In the genomic region with DNA sequence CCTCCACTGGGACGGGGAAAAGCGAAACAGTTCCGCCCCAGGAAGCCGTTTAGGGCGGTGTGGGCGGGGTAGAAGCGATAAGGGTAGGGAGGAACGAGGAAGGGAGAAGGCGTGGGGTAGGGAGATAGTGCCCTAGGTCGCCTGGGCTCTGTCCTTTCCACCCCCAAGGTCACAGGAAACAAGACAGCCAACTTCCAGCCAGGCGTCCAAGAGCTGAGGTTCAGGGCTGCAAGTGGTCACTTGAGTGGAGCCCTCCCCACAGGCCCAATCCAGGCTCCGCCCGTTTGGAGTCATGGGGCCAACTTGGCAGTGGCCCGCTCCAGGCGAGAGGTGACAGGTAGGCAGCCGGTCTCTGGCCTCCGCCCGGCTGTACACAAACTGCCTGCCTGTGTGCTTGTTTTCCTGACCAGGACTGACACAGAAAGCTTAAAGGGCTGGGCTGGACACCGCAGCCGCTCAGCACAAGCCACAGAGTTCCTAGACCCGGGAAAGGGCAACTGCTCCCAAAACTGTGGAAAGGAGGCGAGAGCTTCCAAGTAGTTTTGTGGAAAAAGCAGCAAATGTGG, we compare ENCODE assay signal across 8 cellular contexts. TPM values are rescaled to one million over a fixed set of nuclear protein-coding genes. Genes with fewer than 3 reads are reported as not detected.
DNase-seq lines count a peak whose midpoint lies in the region; ATAC-seq, FAIRE-seq and TF ChIP-seq lines count a peak whose summit lies in the region.

A gene with protein sequence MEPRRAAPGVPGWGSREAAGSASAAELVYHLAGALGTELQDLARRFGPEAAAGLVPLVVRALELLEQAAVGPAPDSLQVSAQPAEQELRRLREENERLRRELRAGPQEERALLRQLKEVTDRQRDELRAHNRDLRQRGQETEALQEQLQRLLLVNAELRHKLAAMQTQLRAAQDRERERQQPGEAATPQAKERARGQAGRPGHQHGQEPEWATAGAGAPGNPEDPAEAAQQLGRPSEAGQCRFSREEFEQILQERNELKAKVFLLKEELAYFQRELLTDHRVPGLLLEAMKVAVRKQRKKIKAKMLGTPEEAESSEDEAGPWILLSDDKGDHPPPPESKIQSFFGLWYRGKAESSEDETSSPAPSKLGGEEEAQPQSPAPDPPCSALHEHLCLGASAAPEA (minus strand): TSS at position 23 of the 566 bp plus-strand sequence. CDS start 62 bp downstream, outside the sequence.

- ATAC-seq in HG02678 (IDR thresholded peaks at IDR 0.05; ENCODE audit: unreplicated experiment) = peak; percentile 4
- ATAC-seq in GM18873 (IDR thresholded peaks at IDR 0.05; ENCODE audit: low FRiP score, unreplicated experiment) = no peak

- no peak within 1 kb of the TSS for H2BK15ac ChIP-seq in H1 (ENCODE audit: low read length)
- peak within 1 kb of the TSS; percentile 6 for H2BK15ac ChIP-seq in mesenchymal stem cell (ENCODE audit: low read depth, poor library complexity, severe bottlenecking)

- no peak for TF ChIP-seq EP300 in H1 (IDR thresholded peaks at IDR 0.05; ENCODE audit: borderline replicate concordance in 1 of 2, low read depth in 2 of 2, low read length in 2 of 2)

- peaks cover 43% of the 10 kb centered on the region for H3K36me3 ChIP-seq in CD4-positive, alpha-beta memory T cell (ENCODE audit: insufficient read depth, low read length)
- H3K36me3 ChIP-seq in SJCRH30 (peaks cover 33% of the 10 kb centered on the region), H1 (ENCODE audit: control insufficient read depth in 2 of 4, insufficient read depth in 4 of 4, low read length in 3 of 4) (peaks cover 33 to 44% (median 42%) of the 10 kb centered on the region in 4 experiments), mesenchymal stem cell (ENCODE audit: control insufficient read depth in 1 of 2, insufficient read depth in 2 of 2, low read depth in 1 of 2, low read length in 2 of 2) (peaks cover 55 to 58% of the 10 kb centered on the region in 2 experiments), tibial artery (peaks cover 45 to 51% (median 45%) of the 10 kb centered on the region in 3 donors)

- H3K4me1 Mint-ChIP-seq in CD4-positive, alpha-beta memory T cell = peaks cover 2 to 16% (median 8%) of the 10 kb centered on the region in 4 donors

- DNase-seq in CD4-positive, alpha-beta memory T cell = peak in 2 of 5 donors; percentile 32 to 40
- no peak for DNase-seq in SJCRH30
- DNase-seq in H1 (ENCODE audit: low read depth in 1 of 2, low spot score in 2 of 2) = peak in 1 of 2 experiments; percentile 70
- no peak for DNase-seq in mesenchymal stem cell
- peak; percentile 74 to 92 for DNase-seq in tibial artery
- no peak for DNase-seq in activated CD8-positive, alpha-beta memory T cell treated with anti-CD3 and anti-CD28 coated beads for 24 hours

- H3K79me1 ChIP-seq in H1 (ENCODE audit: low read depth, low read length) = no peaks in the 10 kb centered on the region
- H3K79me1 ChIP-seq in mesenchymal stem cell (replicated peaks; ENCODE audit: low read length, poor library complexity, severe bottlenecking) = peaks cover 6% of the 10 kb centered on the region

- H3K56ac ChIP-seq in H1 (replicated peaks; ENCODE audit: insufficient read length, low read depth, low read length) = no peak within 1 kb of the TSS

- peaks cover 27 to 39% of the 10 kb centered on the region in 2 donors for H3K36me3 Mint-ChIP-seq in CD4-positive, alpha-beta memory T cell

- H4K5ac ChIP-seq in H1 (ENCODE audit: insufficient read length, low read depth, low read length) = peak within 1 kb of the TSS; percentile 62

- no peaks in the 10 kb centered on the region for H3K9me3 Mint-ChIP-seq in CD4-positive, alpha-beta memory T cell

- H3K14ac ChIP-seq in H1 (ENCODE audit: insufficient read length) (no peak within 1 kb of the TSS), mesenchymal stem cell (ENCODE audit: low read length in 2 of 2) (peak within 1 kb of the TSS in 1 of 2 experiments; percentile 92)

- peaks cover 17% of the 10 kb centered on the region for H3K4me1 ChIP-seq in CD4-positive, alpha-beta memory T cell (ENCODE audit: insufficient read depth, low read length)
- H3K4me1 ChIP-seq in SJCRH30 = no peaks in the 10 kb centered on the region
- H3K4me1 ChIP-seq in H1 (replicated peaks in 1 of 4; ENCODE audit: control insufficient read depth in 3 of 4, insufficient read depth in 4 of 4, low read length in 3 of 4) = peaks cover 0 to 31% (median 20%) of the 10 kb centered on the region in 4 experiments; a peak in 6 of 7 replicates
- peaks cover 37% of the 10 kb centered on the region for H3K4me1 ChIP-seq in mesenchymal stem cell (ENCODE audit: control insufficient read depth, insufficient read depth, low read depth, low read length)
- H3K4me1 ChIP-seq in tibial artery = peaks cover 0 to 34% (median 26%) of the 10 kb centered on the region in 4 donors

- no peak for TF ChIP-seq POLR2A in H1 (IDR thresholded peaks at IDR 0.05; ENCODE audit: control extremely low read depth in 1 of 2, low read depth in 2 of 2, low read length in 2 of 2)

- H3K18ac ChIP-seq in H1 (ENCODE audit: extremely low read depth, low read length) (peak within 1 kb of the TSS; percentile 78; the same call in 1 of the 2 replicates), mesenchymal stem cell (ENCODE audit: low read depth in 1 of 2, low read length in 2 of 2) (peak within 1 kb of the TSS; percentile 43 to 87)

- no peaks in the 10 kb centered on the region for H3K79me2 ChIP-seq in H1 (ENCODE audit: control insufficient read depth in 1 of 2, insufficient read depth in 2 of 2, low read length in 2 of 2)

- H4K8ac ChIP-seq in H1 (ENCODE audit: extremely low read depth, insufficient read depth, low read length) = 0 out of 2 replicates have a peak within 1 kb of the TSS, but pooled peaks have one; percentile 16
- peak within 1 kb of the TSS; percentile 46 for H4K8ac ChIP-seq in mesenchymal stem cell (ENCODE audit: low read length)

- FAIRE-seq in H1 (lab: Jason Lieb, UNC) = no peak

- no peaks in the 10 kb centered on the region for H3K27me3 ChIP-seq in CD4-positive, alpha-beta memory T cell (ENCODE audit: insufficient read depth, low read length)
- no peaks in the 10 kb centered on the region for H3K27me3 ChIP-seq in SJCRH30
- peaks cover 0 to 6% (median 2%) of the 10 kb centered on the region in 4 experiments; a peak in 3 of 7 replicates for H3K27me3 ChIP-seq in H1 (replicated peaks in 1 of 4; ENCODE audit: control insufficient read depth in 3 of 4, extremely low read depth in 1 of 4, insufficient read depth in 3 of 4, low read length in 3 of 4)
- no peaks in the 10 kb centered on the region for H3K27me3 ChIP-seq in mesenchymal stem cell (ENCODE audit: control insufficient read depth in 1 of 2, insufficient read depth in 1 of 2, low read length in 2 of 2)
- no peaks in the 10 kb centered on the region for H3K27me3 ChIP-seq in tibial artery

- H3K4ac ChIP-seq in H1 (replicated peaks; ENCODE audit: insufficient read length, low read depth, low read length) (no peak within 1 kb of the TSS), mesenchymal stem cell (ENCODE audit: low read depth in 1 of 2, low read length in 2 of 2) (peak within 1 kb of the TSS in 1 of 2 experiments; percentile 93)

- H3K9ac ChIP-seq in H1 (replicated peaks in 1 of 4; ENCODE audit: extremely low read depth in 1 of 4, low read depth in 3 of 4, low read length in 3 of 4) = peak within 1 kb of the TSS in 1 of 4 experiments; percentile 13; a peak in 1 of 7 replicates
- H3K9ac ChIP-seq in mesenchymal stem cell (ENCODE audit: low read length) = peak within 1 kb of the TSS; percentile 86

- no peak within 1 kb of the TSS for H4K91ac ChIP-seq in H1 (replicated peaks; ENCODE audit: insufficient read length, low read length)
- peak within 1 kb of the TSS; percentile 45 for H4K91ac ChIP-seq in mesenchymal stem cell (ENCODE audit: low read length)

- H3K4me3 Mint-ChIP-seq in CD4-positive, alpha-beta memory T cell = peak within 1 kb of the TSS; percentile 61 to 78 (median 68)

- POLR2A ChIA-PET in CD4-positive, alpha-beta memory T cell (lab: Charles Lee; ENCODE audit: partially characterized antibody) = interaction anchor here (0.6 to 3.5 kb wide), 19 partner anchors 10 to 686 kb away, joined by 3 to 36 read pairs (median 5); a partner anchor contains a TSS
- POLR2A ChIA-PET in H1 (lab: Charles Lee; ENCODE audit: partially characterized antibody) = interaction anchor here (1.0 to 6.5 kb wide), 9 partner anchors 14 to 166 kb away, joined by 3 to 65 read pairs (median 6); a partner anchor contains a TSS

- CTCF ChIA-PET in CD4-positive, alpha-beta memory T cell (lab: Charles Lee; ENCODE audit: partially characterized antibody) = interaction anchor here (1.0 to 2.9 kb wide), 18 partner anchors 9 to 397 kb away, joined by 3 to 16 read pairs (median 4); no protein-coding TSS in a partner anchor
- CTCF ChIA-PET in H1 (lab: Charles Lee; ENCODE audit: partially characterized antibody) = interaction anchor here (0.6 to 3.0 kb wide), 13 partner anchors 9 to 216 kb away, joined by 3 to 18 read pairs (median 6); no protein-coding TSS in a partner anchor

- H3K9me3 ChIP-seq in CD4-positive, alpha-beta memory T cell (ENCODE audit: control insufficient read depth in 1 of 2, low read length in 2 of 2) = no peaks in the 10 kb centered on the region
- no peaks in the 10 kb centered on the region for H3K9me3 ChIP-seq in SJCRH30 (replicated peaks)
- no peaks in the 10 kb centered on the region for H3K9me3 ChIP-seq in H1 (ENCODE audit: insufficient read depth in 2 of 2, low read depth in 1 of 2, low read length in 1 of 2)
- H3K9me3 ChIP-seq in mesenchymal stem cell (ENCODE audit: control insufficient read depth, low read length) = no peaks in the 10 kb centered on the region
- H3K9me3 ChIP-seq in tibial artery = no peaks in the 10 kb centered on the region

- no peak for TF ChIP-seq CTCF in H1 (IDR thresholded peaks at IDR 0.05; ENCODE audit: control extremely low read depth in 1 of 3, insufficient read depth in 1 of 3, low read depth in 1 of 3, low read length in 3 of 3)
- TF ChIP-seq CTCF in tibial artery (IDR thresholded peaks at IDR 0.05) = no peak

- H3K4me2 ChIP-seq in H1 (ENCODE audit: insufficient read depth in 1 of 2, low read depth in 2 of 2, low read length in 2 of 2) (peak within 1 kb of the TSS; percentile 92 to 94), mesenchymal stem cell (ENCODE audit: low read length, poor library complexity, severe bottlenecking) (peak within 1 kb of the TSS; percentile 89)

- peak within 1 kb of the TSS; percentile 71 for H2BK5ac ChIP-seq in H1 (ENCODE audit: low read depth, low read length)
- no peak within 1 kb of the TSS for H2BK5ac ChIP-seq in mesenchymal stem cell (ENCODE audit: low read depth, low read length, poor library complexity, severe bottlenecking)

- H3K4me3 ChIP-seq in CD4-positive, alpha-beta memory T cell (ENCODE audit: low read length in 2 of 2) = peak within 1 kb of the TSS in 1 of 2 donors; percentile 63
- H3K4me3 ChIP-seq in SJCRH30 (peak within 1 kb of the TSS; percentile 52), H1 (ENCODE audit: extremely low read depth in 1 of 4, insufficient read depth in 2 of 4, low read depth in 3 of 4, low read length in 4 of 4) (peak within 1 kb of the TSS; percentile 37 to 77 (median 59)), mesenchymal stem cell (ENCODE audit: insufficient read depth in 1 of 2, low read depth in 1 of 2, low read length in 2 of 2) (peak within 1 kb of the TSS; percentile 71 to 80), tibial artery (peak within 1 kb of the TSS; percentile 75 to 78)

- no peak within 1 kb of the TSS for H2BK20ac ChIP-seq in H1 (ENCODE audit: low read length)

- peaks cover 7% of the 10 kb centered on the region; the same call in 1 of the 2 replicates for H3K23me2 ChIP-seq in H1 (ENCODE audit: low read depth, low read length)

- H3K27me3 Mint-ChIP-seq in CD4-positive, alpha-beta memory T cell = no peaks in the 10 kb centered on the region

- TF ChIP-seq RAD21 in H1 (IDR thresholded peaks at IDR 0.05 in 1 of 2, conservative IDR thresholded peaks at IDR 0.05 in 1 of 2; ENCODE audit: low read depth in 2 of 2, low read length in 2 of 2) = no peak

- H3K27ac ChIP-seq in CD4-positive, alpha-beta memory T cell (ENCODE audit: low read depth, low read length) = peak within 1 kb of the TSS; percentile 53
- H3K27ac ChIP-seq in SJCRH30 (no peak within 1 kb of the TSS), H1 (ENCODE audit: low read depth, low read length) (no peak within 1 kb of the TSS), mesenchymal stem cell (ENCODE audit: low read length, poor library complexity, severe bottlenecking) (peak within 1 kb of the TSS; percentile 71), tibial artery (peak within 1 kb of the TSS; percentile 95 to 96)

- intact Hi-C loops in CD4-positive, alpha-beta memory T cell (cut with micrococcal nuclease) = loop anchor here (1.0 to 10.0 kb wide), 7 partner anchors 22 to 615 kb away; a partner anchor contains a TSS
- intact Hi-C loops in tibial artery (cut with DNase I; ENCODE audit: low total_unique reads) = loop anchor here (5.0 to 10.0 kb wide), 4 partner anchors 55 to 385 kb away; a partner anchor contains a TSS

- H2BK12ac ChIP-seq in H1 (ENCODE audit: low read depth, low read length) (no peak within 1 kb of the TSS), mesenchymal stem cell (ENCODE audit: low read length in 2 of 2) (peak within 1 kb of the TSS; percentile 6 to 95)

- H2AK5ac ChIP-seq in H1 (ENCODE audit: low read depth, low read length) (no peak within 1 kb of the TSS), mesenchymal stem cell (ENCODE audit: low read length, severe bottlenecking) (peak within 1 kb of the TSS; percentile 15)

- H3K27ac Mint-ChIP-seq in CD4-positive, alpha-beta memory T cell = peak within 1 kb of the TSS in 6 of 7 donors; percentile 42 to 90 (median 72)

- WGBS in H1 (ENCODE audit: extremely low coverage in 1 of 2, insufficient coverage in 1 of 2, insufficient read length in 1 of 2, insufficient replicate concordance in 2 of 2, low coverage in 1 of 2, low lambda C conversion rate in 2 of 2, missing lambda C conversion rate in 1 of 2), 2 experiments = 38% methylated on average over 22 of the region's 22 CpGs; no CpG with 5 or more reads in 1 of the 2 experiments
- WGBS in mesenchymal stem cell = 36% methylated on average over 17 of the region's 22 CpGs

- H2BK120ac ChIP-seq in H1 (replicated peaks; ENCODE audit: low read depth, low read length) (no peak within 1 kb of the TSS), mesenchymal stem cell (ENCODE audit: low read depth, low read length) (peak within 1 kb of the TSS; percentile 71)

- H4K20me1 ChIP-seq in H1 (replicated peaks in 1 of 2; ENCODE audit: control insufficient read depth in 1 of 2, insufficient read depth in 2 of 2, low read length in 2 of 2) = peaks cover 15 to 24% of the 10 kb centered on the region in 2 experiments

- H2AFZ ChIP-seq in H1 (ENCODE audit: low read length) = peak within 1 kb of the TSS; percentile 64; the same call in 1 of the 2 replicates
- H2AFZ ChIP-seq in mesenchymal stem cell (ENCODE audit: low read depth, low read length) = peak within 1 kb of the TSS; percentile 11

- H3K23ac ChIP-seq in H1 (ENCODE audit: insufficient read length) = no peak within 1 kb of the TSS
- peak within 1 kb of the TSS in 1 of 2 experiments; percentile 78 for H3K23ac ChIP-seq in mesenchymal stem cell (ENCODE audit: low read length in 2 of 2)

RNA-seq across cellular contexts. Expression of the gene that starts here (rescaled TPM):
- 1 to 10 TPM; 2.0 to 2.2 TPM for total RNA-seq in CD4-positive, alpha-beta memory T cell
- polyA plus RNA-seq in CD4-positive, alpha-beta memory T cell = 1 to 10 TPM; 4.2 to 4.9 TPM
- total RNA-seq in SJCRH30 (2014; rRNA removed; shearing (Covaris generic)) = 0.28 and 0.67 TPM in 2 replicates
- 6.0 and 7.2 TPM in 2 replicates for total RNA-seq in H1 (2021; fragmentation: NEBNext Ultra II Directional; extraction: Animal tissue kit (Norgen Biotek cat#: 25700))
- 6.8 and 10.3 TPM in 2 replicates for polyA plus RNA-seq in H1 (2011; rRNA removed)
- polyA plus RNA-seq in H1 (2011; cell fraction: cytosol; rRNA removed) = 8.8 TPM
- 8.7 TPM for polyA plus RNA-seq in H1 (2011; cell fraction: nucleus; rRNA removed)
- polyA plus RNA-seq in H1 (2012, experiment 1 of 2) = 5.5 to 9.1 TPM (median 7.5 TPM) in 4 replicates
- polyA plus RNA-seq in H1 (2012, experiment 2 of 2) = 5.8 TPM
- polyA plus RNA-seq in H1 (2013, experiment 1 of 2) = 13.2 TPM
- 13.9 TPM for polyA plus RNA-seq in H1 (2013, experiment 2 of 2)
- 2.0 and 3.0 TPM in 2 replicates for polyA minus RNA-seq in H1 (2011; rRNA and poly(A)+ RNA removed)
- 3.5 TPM for polyA minus RNA-seq in H1 (2011; cell fraction: cytosol; rRNA and poly(A)+ RNA removed)
- 3.0 TPM for polyA minus RNA-seq in H1 (2011; cell fraction: nucleus; rRNA and poly(A)+ RNA removed)
- 10.4 TPM for polyA plus RNA-seq in mesenchymal stem cell (2013, experiment 1 of 2)
- polyA plus RNA-seq in mesenchymal stem cell (2013, experiment 2 of 2) = 10.6 TPM

Comparison
In these comparisons a context has a peak if more than half of its experiments do, and no peak if none do; other contexts are left out.
1. DNase-seq: peak in tibial artery (2 of 2); none in SJCRH30 (0 of 2), mesenchymal stem cell (single experiment) and activated CD8-positive, alpha-beta memory T cell treated with anti-CD3 and anti-CD28 coated beads for 24 hours (single experiment).
2. H3K27ac ChIP-seq: peak in CD4-positive, alpha-beta memory T cell (single experiment), mesenchymal stem cell (single experiment) and tibial artery (2 of 2); none in SJCRH30 (single experiment) and H1 (single experiment).